Comparison of ENCODE assay signal across 7 cellular contexts in the genomic region with DNA sequence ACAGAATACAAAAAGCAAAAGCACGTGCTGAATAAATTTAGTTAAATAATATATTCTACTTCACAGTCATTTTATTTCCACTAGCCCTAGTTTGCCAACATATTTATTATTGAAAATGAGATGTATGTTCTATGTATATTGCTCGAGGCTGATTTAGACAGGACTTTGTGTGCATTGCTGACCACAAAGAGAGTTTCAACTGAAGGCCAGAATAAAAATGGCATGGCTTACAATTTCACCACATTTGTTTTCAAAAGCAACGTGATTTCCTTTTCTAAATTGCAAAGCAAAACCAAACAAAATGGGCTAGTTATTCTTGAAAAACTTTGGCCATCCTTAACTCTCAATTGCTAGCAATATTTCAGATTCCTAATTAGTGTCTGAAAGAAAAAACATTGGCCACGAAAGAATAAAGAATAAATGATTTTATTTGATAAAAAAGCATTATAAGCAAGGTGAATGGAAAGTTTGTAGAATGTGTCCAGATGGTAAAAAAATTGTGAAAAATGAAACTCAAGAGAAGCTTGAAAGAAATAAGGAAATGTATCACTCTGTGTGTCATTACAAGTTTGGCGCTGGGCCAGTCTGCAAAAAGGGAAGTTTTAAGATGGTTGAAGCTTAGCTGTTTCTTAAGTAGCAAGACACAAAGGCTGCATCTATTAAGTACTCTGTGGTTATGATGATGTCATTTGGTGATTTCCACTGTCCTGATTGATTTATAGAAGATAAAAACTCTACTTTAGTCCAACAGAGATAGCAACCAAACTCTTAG.
DNase-seq lines count a peak whose midpoint lies in the region; ATAC-seq and TF ChIP-seq lines count a peak whose summit lies in the region.

No MANE protein-coding gene starts in this region.

- DNase-seq in MG63 (peak; percentile 72), ascending aorta (ENCODE audit: low spot score in 2 of 2) (peak; percentile 18 to 75), psoas muscle (peak; percentile 48 to 64), coronary artery (ENCODE audit: low spot score) (no peak), NCI-H1105 (lab: John Stamatoyannopoulos, UW) (no peak)

- H3K4me1 ChIP-seq in ascending aorta = no peaks in the 10 kb centered on the region
- no peaks in the 10 kb centered on the region for H3K4me1 ChIP-seq in psoas muscle

- no peaks in the 10 kb centered on the region for H3K27me3 ChIP-seq in MG63
- no peaks in the 10 kb centered on the region for H3K27me3 ChIP-seq in ascending aorta
- no peaks in the 10 kb centered on the region for H3K27me3 ChIP-seq in psoas muscle (ENCODE audit: insufficient read depth in 3 of 3, low read length in 2 of 3)

- no peak overlapping the region for H3K27ac ChIP-seq in ascending aorta
- H3K27ac ChIP-seq in psoas muscle = no peak overlapping the region
- no peak overlapping the region for H3K27ac ChIP-seq in coronary artery

- WGBS in psoas muscle, 3 donors = 58 to 71% (median 67%) methylated on average over 5 of the region's 5 CpGs

- ATAC-seq in GM18861 (IDR thresholded peaks at IDR 0.05; ENCODE audit: unreplicated experiment) (peak; percentile 93), HG02571 (IDR thresholded peaks at IDR 0.05; ENCODE audit: unreplicated experiment) (peak; percentile 98), psoas muscle (no peak)

- H3K36me3 ChIP-seq in MG63 = no peaks in the 10 kb centered on the region
- H3K36me3 ChIP-seq in ascending aorta = no peaks in the 10 kb centered on the region
- H3K36me3 ChIP-seq in psoas muscle (ENCODE audit: insufficient read depth in 1 of 2, low read depth in 1 of 2) = no peaks in the 10 kb centered on the region

- no peak for TF ChIP-seq CTCF in ascending aorta (IDR thresholded peaks at IDR 0.05)
- no peak for TF ChIP-seq CTCF in psoas muscle (IDR thresholded peaks at IDR 0.05)
- TF ChIP-seq CTCF in coronary artery (IDR thresholded peaks at IDR 0.05) = no peak

- H3K4me3 ChIP-seq in MG63 (no peak overlapping the region), ascending aorta (no peak overlapping the region), psoas muscle (no peak overlapping the region), coronary artery (no peak overlapping the region)

- intact Hi-C loops in ascending aorta (cut with DNase I) (no loop called here), psoas muscle (cut with DNase I) (no loop called here)

- H3K9me3 ChIP-seq in MG63 (no peaks in the 10 kb centered on the region), ascending aorta (no peaks in the 10 kb centered on the region), psoas muscle (no peaks in the 10 kb centered on the region)

Comparison
In these comparisons a context has a peak if more than half of its experiments do, and no peak if none do; other contexts are left out.
1. ATAC-seq: peak in GM18861 (single experiment) and HG02571 (single experiment); none in psoas muscle (0 of 4).
2. DNase-seq: peak in MG63 (single experiment), ascending aorta (2 of 2) and psoas muscle (2 of 2); none in coronary artery (single experiment) and NCI-H1105 (single experiment).